Comparison of ENCODE assay signal across 1 cellular context in genomic region chr18:62187543-62188378, GRCh38.
TF ChIP-seq lines count a peak whose summit lies in the region.

No MANE protein-coding gene starts in this region.

TF ChIP-seq in HepG2, 621 proteins besides CTCF, POLR2A, EP300 and RAD21 (continued from another document and continues in another):
- TF ChIP-seq ZBTB49 (CRISPR knock-in tag; IDR thresholded peaks at IDR 0.05; ENCODE audit: borderline replicate concordance) (no peak), NFKB2 (CRISPR knock-in tag; IDR thresholded peaks at IDR 0.05; ENCODE audit: borderline replicate concordance) (peak; percentile 47; the same call in 1 of the 2 replicates), ZNF768 (CRISPR knock-in tag; IDR thresholded peaks at IDR 0.05) (peak; percentile 50), NKX3-1 (CRISPR knock-in tag; IDR thresholded peaks at IDR 0.05) (0 out of 2 replicates have a peak, but pooled peaks have one; percentile 19), USF2 (IDR thresholded peaks at IDR 0.05; ENCODE audit: low read depth, low read length) (no peak), USF2 (CRISPR knock-in tag; IDR thresholded peaks at IDR 0.05; ENCODE audit: borderline replicate concordance) (no peak), ARID4A (CRISPR knock-in tag; IDR thresholded peaks at IDR 0.05; ENCODE audit: borderline replicate concordance) (peak; percentile 8), MEIS2 (CRISPR knock-in tag; IDR thresholded peaks at IDR 0.05) (0 out of 2 replicates have a peak, but pooled peaks have one; percentile 41), ZFP91 (CRISPR knock-in tag; IDR thresholded peaks at IDR 0.05; ENCODE audit: borderline replicate concordance) (peak; percentile 1; the same call in 1 of the 2 replicates), KLF16 (CRISPR knock-in tag; IDR thresholded peaks at IDR 0.05) (0 out of 4 replicates have a peak, but pooled peaks of 1 of the 2 experiments have one; percentile 11), CAMTA2 (CRISPR knock-in tag; IDR thresholded peaks at IDR 0.05; ENCODE audit: borderline replicate concordance) (0 out of 2 replicates have a peak, but pooled peaks have one; percentile 19), MAX (IDR thresholded peaks at IDR 0.05) (no peak), MXD1 (CRISPR knock-in tag; IDR thresholded peaks at IDR 0.05) (0 out of 2 replicates have a peak, but pooled peaks have one; percentile 16), SALL2 (CRISPR knock-in tag; IDR thresholded peaks at IDR 0.05) (no peak), REL (CRISPR knock-in tag; conservative IDR thresholded peaks at IDR 0.05) (0 out of 2 replicates have a peak, but pooled peaks have one; percentile 54), ZNF225 (CRISPR knock-in tag; IDR thresholded peaks at IDR 0.05) (peak; percentile 51; the same call in 1 of the 2 replicates), PHF8 (CRISPR knock-in tag; IDR thresholded peaks at IDR 0.05) (peak; percentile 14; the same call in 1 of the 2 replicates), ZNF800 (CRISPR knock-in tag; IDR thresholded peaks at IDR 0.05) (no peak), MXI1 (IDR thresholded peaks at IDR 0.05; ENCODE audit: borderline replicate concordance, low read depth, low read length) (no peak), ZBTB38 (CRISPR knock-in tag; IDR thresholded peaks at IDR 0.05) (0 out of 2 replicates have a peak, but pooled peaks have one; percentile 6), ZNF589 (CRISPR knock-in tag; conservative IDR thresholded peaks at IDR 0.05) (0 out of 2 replicates have a peak, but pooled peaks have one; percentile 41), ZFX (CRISPR knock-in tag; IDR thresholded peaks at IDR 0.05; ENCODE audit: low read depth) (peak; percentile 1; the same call in 1 of the 2 replicates), HOXA9 (CRISPR knock-in tag; IDR thresholded peaks at IDR 0.05; ENCODE audit: borderline replicate concordance) (peak; percentile 67; the same call in 1 of the 2 replicates), UBTF (CRISPR knock-in tag; IDR thresholded peaks at IDR 0.05) (peak; percentile 54; the same call in 1 of the 2 replicates), ZC3H13 (CRISPR knock-in tag; IDR thresholded peaks at IDR 0.05) (peak; percentile 49; the same call in 1 of the 2 replicates), SYNCRIP (IDR thresholded peaks at IDR 0.05; ENCODE audit: insufficient read depth, low read depth, low read length) (no peak), MED1 (CRISPR knock-in tag; IDR thresholded peaks at IDR 0.05) (peak; percentile 7; the same call in 1 of the 2 replicates), ZNF441 (CRISPR knock-in tag; IDR thresholded peaks at IDR 0.05; ENCODE audit: borderline replicate concordance) (no peak; the same call in 1 of the 2 replicates), KDM5B (CRISPR knock-in tag; IDR thresholded peaks at IDR 0.05; ENCODE audit: borderline replicate concordance) (no peak; the same call in 1 of the 2 replicates), RFX5 (IDR thresholded peaks at IDR 0.05; ENCODE audit: low read depth, low read length) (no peak), MYNN (CRISPR knock-in tag; IDR thresholded peaks at IDR 0.05; ENCODE audit: low read depth) (0 out of 2 replicates have a peak, but pooled peaks have one; percentile 18), ZNF790 (CRISPR knock-in tag; IDR thresholded peaks at IDR 0.05; ENCODE audit: borderline replicate concordance) (no peak), ZNF337 (CRISPR knock-in tag; IDR thresholded peaks at IDR 0.05; ENCODE audit: borderline replicate concordance, low read depth) (peak; percentile 17; the same call in 1 of the 2 replicates), ZKSCAN5 (CRISPR knock-in tag; IDR thresholded peaks at IDR 0.05) (no peak), ZNF816 (CRISPR knock-in tag; IDR thresholded peaks at IDR 0.05; ENCODE audit: borderline replicate concordance) (no peak), ZNF205 (CRISPR knock-in tag; IDR thresholded peaks at IDR 0.05) (no peak), LBX2 (CRISPR knock-in tag; IDR thresholded peaks at IDR 0.05; ENCODE audit: borderline replicate concordance) (no peak), ZNF503 (CRISPR knock-in tag; IDR thresholded peaks at IDR 0.05) (no peak), ZNF792 (CRISPR knock-in tag; IDR thresholded peaks at IDR 0.05) (0 out of 2 replicates have a peak, but pooled peaks have one; percentile 44), ZFP1 (CRISPR knock-in tag; IDR thresholded peaks at IDR 0.05) (no peak), KLF6 (CRISPR knock-in tag; IDR thresholded peaks at IDR 0.05) (peak; percentile 28; the same call in 1 of the 2 replicates), PHF20 (CRISPR knock-in tag; IDR thresholded peaks at IDR 0.05) (peak; percentile 6; the same call in 1 of the 2 replicates), ZNF567 (CRISPR knock-in tag; IDR thresholded peaks at IDR 0.05; ENCODE audit: borderline replicate concordance) (0 out of 2 replicates have a peak, but pooled peaks have one; percentile 23), GABPA (IDR thresholded peaks at IDR 0.05; ENCODE audit: low read depth, low read length) (no peak), GABPA (CRISPR knock-in tag; IDR thresholded peaks at IDR 0.05; ENCODE audit: low read depth) (peak; percentile 45), ZZZ3 (CRISPR knock-in tag; IDR thresholded peaks at IDR 0.05; ENCODE audit: borderline replicate concordance) (no peak)
